ENCODE assay signal across 1 cellular context in the genomic region with DNA sequence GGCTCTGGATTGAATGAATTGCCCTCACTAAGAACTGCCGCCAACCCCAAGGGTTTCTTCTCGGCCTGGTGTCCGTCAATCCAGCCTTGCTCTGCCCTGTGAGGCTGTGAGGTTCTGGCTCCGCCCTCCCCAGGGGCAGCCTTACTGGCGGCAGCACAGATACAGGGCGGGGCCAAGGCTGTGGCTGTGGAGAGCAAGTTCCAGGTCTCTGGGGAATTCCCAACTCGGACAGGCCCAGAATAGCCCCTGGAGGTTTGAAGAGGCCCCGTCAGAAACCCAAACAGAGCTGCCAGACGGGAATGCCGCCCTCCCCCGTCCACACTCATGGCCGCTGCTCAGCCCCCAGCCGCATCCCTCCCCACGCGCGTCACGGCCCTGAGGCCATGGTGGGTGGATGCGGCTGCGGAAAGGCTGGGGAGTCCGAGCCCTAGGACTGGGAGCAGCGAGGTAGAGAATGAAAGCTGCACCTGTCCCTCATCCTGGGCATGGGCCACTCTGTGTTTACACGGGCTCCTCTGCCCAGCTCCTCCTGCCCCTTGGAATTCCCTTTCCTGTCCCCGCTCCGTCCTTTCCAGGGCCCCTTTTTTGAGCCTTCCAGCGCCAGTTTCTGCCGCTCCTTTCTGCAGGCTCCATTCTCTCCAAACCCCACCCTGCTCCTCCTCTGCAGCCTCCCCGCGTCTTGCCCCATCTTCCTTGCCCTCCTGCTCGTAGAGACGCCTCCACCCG.
TF ChIP-seq lines count a peak whose summit lies in the region.

No MANE protein-coding gene starts in this region.

TF ChIP-seq in HepG2, 621 proteins besides CTCF, POLR2A, EP300 and RAD21 (continued from another document and continues in another):
- TF ChIP-seq, protein P1, sequence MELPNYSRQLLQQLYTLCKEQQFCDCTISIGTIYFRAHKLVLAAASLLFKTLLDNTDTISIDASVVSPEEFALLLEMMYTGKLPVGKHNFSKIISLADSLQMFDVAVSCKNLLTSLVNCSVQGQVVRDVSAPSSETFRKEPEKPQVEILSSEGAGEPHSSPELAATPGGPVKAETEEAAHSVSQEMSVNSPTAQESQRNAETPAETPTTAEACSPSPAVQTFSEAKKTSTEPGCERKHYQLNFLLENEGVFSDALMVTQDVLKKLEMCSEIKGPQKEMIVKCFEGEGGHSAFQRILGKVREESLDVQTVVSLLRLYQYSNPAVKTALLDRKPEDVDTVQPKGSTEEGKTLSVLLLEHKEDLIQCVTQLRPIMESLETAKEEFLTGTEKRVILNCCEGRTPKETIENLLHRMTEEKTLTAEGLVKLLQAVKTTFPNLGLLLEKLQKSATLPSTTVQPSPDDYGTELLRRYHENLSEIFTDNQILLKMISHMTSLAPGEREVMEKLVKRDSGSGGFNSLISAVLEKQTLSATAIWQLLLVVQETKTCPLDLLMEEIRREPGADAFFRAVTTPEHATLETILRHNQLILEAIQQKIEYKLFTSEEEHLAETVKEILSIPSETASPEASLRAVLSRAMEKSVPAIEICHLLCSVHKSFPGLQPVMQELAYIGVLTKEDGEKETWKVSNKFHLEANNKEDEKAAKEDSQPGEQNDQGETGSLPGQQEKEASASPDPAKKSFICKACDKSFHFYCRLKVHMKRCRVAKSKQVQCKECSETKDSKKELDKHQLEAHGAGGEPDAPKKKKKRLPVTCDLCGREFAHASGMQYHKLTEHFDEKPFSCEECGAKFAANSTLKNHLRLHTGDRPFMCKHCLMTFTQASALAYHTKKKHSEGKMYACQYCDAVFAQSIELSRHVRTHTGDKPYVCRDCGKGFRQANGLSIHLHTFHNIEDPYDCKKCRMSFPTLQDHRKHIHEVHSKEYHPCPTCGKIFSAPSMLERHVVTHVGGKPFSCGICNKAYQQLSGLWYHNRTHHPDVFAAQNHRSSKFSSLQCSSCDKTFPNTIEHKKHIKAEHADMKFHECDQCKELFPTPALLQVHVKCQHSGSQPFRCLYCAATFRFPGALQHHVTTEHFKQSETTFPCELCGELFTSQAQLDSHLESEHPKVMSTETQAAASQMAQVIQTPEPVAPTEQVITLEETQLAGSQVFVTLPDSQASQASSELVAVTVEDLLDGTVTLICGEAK (IDR thresholded peaks at IDR 0.05): no peak
- TF ChIP-seq, protein P1 (CRISPR knock-in tag; IDR thresholded peaks at IDR 0.05): no peak; the same call in 1 of the 2 replicates
- peak; percentile 52; the same call in 1 of the 2 replicates for TF ChIP-seq ARNT2 (CRISPR knock-in tag; IDR thresholded peaks at IDR 0.05; ENCODE audit: low read depth)
- no peak; the same call in 1 of the 2 replicates for TF ChIP-seq GLI4 (CRISPR knock-in tag; IDR thresholded peaks at IDR 0.05; ENCODE audit: borderline replicate concordance)
- TF ChIP-seq ZNF282 (IDR thresholded peaks at IDR 0.05; ENCODE audit: partially characterized antibody): no peak
- TF ChIP-seq, protein P2, sequence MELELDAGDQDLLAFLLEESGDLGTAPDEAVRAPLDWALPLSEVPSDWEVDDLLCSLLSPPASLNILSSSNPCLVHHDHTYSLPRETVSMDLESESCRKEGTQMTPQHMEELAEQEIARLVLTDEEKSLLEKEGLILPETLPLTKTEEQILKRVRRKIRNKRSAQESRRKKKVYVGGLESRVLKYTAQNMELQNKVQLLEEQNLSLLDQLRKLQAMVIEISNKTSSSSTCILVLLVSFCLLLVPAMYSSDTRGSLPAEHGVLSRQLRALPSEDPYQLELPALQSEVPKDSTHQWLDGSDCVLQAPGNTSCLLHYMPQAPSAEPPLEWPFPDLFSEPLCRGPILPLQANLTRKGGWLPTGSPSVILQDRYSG (CRISPR knock-in tag; IDR thresholded peaks at IDR 0.05): no peak
- TF ChIP-seq U2AF2 (IDR thresholded peaks at IDR 0.05; ENCODE audit: low read depth, low read length): no peak
- TF ChIP-seq, protein P3, sequence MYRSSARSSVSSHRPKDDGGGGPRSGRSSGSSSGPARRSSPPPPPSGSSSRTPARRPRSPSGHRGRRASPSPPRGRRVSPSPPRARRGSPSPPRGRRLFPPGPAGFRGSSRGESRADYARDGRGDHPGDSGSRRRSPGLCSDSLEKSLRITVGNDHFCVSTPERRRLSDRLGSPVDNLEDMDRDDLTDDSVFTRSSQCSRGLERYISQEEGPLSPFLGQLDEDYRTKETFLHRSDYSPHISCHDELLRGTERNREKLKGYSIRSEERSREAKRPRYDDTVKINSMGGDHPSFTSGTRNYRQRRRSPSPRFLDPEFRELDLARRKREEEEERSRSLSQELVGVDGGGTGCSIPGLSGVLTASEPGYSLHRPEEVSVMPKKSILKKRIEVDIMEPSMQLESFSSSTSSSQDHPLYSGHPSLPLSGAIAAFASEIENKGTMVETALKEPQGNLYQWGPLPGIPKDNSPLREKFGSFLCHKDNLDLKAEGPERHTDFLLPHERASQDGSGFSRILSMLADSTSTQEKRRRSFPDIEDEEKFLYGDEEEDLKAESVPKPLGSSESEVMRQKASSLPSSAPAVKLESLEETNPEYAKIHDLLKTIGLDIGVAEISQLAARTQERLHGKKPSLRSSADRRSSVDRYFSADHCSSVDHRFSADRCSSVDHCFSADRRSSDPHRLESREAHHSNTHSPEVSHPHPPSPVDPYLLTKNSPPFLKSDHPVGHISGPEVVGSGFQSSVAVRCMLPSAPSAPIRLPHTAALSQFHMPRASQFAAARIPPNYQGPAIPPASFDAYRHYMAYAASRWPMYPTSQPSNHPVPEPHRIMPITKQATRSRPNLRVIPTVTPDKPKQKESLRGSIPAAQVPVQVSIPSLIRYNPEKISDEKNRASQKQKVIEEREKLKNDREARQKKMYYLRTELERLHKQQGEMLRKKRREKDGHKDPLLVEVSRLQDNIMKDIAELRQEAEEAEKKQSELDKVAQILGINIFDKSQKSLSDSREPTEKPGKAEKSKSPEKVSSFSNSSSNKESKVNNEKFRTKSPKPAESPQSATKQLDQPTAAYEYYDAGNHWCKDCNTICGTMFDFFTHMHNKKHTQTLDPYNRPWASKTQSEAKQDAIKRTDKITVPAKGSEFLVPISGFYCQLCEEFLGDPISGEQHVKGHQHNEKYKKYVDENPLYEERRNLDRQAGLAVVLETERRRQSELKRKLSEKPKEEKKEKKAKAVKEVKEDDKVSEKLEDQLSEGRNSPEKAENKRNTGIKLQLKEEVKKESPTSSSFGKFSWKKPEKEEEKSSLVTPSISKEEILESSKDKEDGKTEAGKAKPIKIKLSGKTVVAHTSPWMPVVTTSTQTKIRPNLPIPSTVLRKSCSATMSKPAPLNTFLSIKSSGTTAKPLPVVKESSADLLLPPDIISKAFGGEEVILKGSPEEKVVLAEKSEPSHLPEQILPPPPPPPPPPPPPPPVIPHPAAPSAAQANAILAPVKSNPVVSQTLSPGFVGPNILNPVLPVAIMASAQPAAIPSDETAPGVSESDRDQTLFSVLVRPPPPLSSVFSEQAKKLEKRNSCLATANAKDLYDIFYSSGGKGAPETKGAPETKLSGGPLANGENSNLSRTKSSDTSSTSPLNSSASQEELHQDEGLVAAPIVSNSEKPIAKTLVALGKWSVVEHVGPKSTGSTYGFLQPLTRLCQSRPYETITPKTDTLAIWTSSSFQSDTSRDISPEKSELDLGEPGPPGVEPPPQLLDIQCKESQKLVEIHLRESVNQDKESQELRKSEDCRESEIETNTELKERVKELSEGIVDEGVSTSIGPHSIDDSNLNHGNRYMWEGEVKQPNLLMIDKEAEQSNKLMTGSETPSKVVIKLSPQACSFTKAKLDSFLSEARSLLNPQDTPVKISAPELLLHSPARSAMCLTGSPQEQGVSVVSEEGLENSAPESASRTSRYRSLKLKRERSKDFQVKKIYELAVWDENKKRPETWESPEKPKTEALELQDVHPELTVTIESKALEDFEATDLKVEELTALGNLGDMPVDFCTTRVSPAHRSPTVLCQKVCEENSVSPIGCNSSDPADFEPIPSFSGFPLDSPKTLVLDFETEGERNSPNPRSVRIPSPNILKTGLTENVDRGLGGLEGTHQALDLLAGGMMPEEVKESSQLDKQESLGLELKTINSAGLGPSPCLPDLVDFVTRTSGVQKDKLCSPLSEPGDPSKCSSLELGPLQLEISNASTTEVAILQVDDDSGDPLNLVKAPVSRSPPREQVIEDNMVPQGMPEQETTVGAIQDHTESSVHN (CRISPR knock-in tag; IDR thresholded peaks at IDR 0.05): no peak; the same call in 1 of the 2 replicates
- peak; percentile 45; the same call in 1 of the 2 replicates for TF ChIP-seq MAZ (IDR thresholded peaks at IDR 0.05; ENCODE audit: borderline replicate concordance, low read depth, low read length)
- no peak; the same call in 1 of the 2 replicates for TF ChIP-seq MAZ (CRISPR knock-in tag; IDR thresholded peaks at IDR 0.05; ENCODE audit: low read depth)
- no peak for TF ChIP-seq ZNF230 (CRISPR knock-in tag; IDR thresholded peaks at IDR 0.05)
- 0 out of 2 replicates have a peak, but pooled peaks have one; percentile 57 for TF ChIP-seq ZC3H13 (CRISPR knock-in tag; IDR thresholded peaks at IDR 0.05)
- TF ChIP-seq RXRB (CRISPR knock-in tag; IDR thresholded peaks at IDR 0.05; ENCODE audit: borderline replicate concordance): peak; percentile 44; the same call in 1 of the 2 replicates
- TF ChIP-seq ARNT (IDR thresholded peaks at IDR 0.05): no peak
- TF ChIP-seq, protein P4, sequence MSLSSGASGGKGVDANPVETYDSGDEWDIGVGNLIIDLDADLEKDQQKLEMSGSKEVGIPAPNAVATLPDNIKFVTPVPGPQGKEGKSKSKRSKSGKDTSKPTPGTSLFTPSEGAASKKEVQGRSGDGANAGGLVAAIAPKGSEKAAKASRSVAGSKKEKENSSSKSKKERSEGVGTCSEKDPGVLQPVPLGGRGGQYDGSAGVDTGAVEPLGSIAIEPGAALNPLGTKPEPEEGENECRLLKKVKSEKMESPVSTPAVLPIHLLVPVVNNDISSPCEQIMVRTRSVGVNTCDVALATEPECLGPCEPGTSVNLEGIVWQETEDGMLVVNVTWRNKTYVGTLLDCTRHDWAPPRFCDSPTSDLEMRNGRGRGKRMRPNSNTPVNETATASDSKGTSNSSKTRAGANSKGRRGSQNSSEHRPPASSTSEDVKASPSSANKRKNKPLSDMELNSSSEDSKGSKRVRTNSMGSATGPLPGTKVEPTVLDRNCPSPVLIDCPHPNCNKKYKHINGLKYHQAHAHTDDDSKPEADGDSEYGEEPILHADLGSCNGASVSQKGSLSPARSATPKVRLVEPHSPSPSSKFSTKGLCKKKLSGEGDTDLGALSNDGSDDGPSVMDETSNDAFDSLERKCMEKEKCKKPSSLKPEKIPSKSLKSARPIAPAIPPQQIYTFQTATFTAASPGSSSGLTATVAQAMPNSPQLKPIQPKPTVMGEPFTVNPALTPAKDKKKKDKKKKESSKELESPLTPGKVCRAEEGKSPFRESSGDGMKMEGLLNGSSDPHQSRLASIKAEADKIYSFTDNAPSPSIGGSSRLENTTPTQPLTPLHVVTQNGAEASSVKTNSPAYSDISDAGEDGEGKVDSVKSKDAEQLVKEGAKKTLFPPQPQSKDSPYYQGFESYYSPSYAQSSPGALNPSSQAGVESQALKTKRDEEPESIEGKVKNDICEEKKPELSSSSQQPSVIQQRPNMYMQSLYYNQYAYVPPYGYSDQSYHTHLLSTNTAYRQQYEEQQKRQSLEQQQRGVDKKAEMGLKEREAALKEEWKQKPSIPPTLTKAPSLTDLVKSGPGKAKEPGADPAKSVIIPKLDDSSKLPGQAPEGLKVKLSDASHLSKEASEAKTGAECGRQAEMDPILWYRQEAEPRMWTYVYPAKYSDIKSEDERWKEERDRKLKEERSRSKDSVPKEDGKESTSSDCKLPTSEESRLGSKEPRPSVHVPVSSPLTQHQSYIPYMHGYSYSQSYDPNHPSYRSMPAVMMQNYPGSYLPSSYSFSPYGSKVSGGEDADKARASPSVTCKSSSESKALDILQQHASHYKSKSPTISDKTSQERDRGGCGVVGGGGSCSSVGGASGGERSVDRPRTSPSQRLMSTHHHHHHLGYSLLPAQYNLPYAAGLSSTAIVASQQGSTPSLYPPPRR (CRISPR knock-in tag; IDR thresholded peaks at IDR 0.05; ENCODE audit: borderline replicate concordance): no peak
- no peak for TF ChIP-seq MIER3 (CRISPR knock-in tag; IDR thresholded peaks at IDR 0.05; ENCODE audit: borderline replicate concordance)
- TF ChIP-seq, protein P5, sequence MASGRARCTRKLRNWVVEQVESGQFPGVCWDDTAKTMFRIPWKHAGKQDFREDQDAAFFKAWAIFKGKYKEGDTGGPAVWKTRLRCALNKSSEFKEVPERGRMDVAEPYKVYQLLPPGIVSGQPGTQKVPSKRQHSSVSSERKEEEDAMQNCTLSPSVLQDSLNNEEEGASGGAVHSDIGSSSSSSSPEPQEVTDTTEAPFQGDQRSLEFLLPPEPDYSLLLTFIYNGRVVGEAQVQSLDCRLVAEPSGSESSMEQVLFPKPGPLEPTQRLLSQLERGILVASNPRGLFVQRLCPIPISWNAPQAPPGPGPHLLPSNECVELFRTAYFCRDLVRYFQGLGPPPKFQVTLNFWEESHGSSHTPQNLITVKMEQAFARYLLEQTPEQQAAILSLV (CRISPR knock-in tag; IDR thresholded peaks at IDR 0.05; ENCODE audit: borderline replicate concordance): peak; percentile 55; the same call in 1 of the 2 replicates
- TF ChIP-seq, protein P6, sequence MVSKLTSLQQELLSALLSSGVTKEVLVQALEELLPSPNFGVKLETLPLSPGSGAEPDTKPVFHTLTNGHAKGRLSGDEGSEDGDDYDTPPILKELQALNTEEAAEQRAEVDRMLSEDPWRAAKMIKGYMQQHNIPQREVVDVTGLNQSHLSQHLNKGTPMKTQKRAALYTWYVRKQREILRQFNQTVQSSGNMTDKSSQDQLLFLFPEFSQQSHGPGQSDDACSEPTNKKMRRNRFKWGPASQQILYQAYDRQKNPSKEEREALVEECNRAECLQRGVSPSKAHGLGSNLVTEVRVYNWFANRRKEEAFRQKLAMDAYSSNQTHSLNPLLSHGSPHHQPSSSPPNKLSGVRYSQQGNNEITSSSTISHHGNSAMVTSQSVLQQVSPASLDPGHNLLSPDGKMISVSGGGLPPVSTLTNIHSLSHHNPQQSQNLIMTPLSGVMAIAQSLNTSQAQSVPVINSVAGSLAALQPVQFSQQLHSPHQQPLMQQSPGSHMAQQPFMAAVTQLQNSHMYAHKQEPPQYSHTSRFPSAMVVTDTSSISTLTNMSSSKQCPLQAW (CRISPR knock-in tag; IDR thresholded peaks at IDR 0.05): peak; percentile 39
